In genomic region chr1:154968731-154969130, GRCh38 we compare ENCODE assay signal across 10 cellular contexts. TPM values are rescaled to one million over a fixed set of nuclear protein-coding genes. Genes with fewer than 3 reads are reported as not detected.
DNase-seq lines count a peak whose midpoint lies in the region; ATAC-seq and TF ChIP-seq lines count a peak whose summit lies in the region.
"Had no signal": no experiment of that assay in that cellular context is flagged by ENCODE, and none has a peak within 500 bp of the region (broad histone marks: within the 10 kb centered on the region; RNA-seq: fewer than 3 reads in every experiment).

No MANE protein-coding gene starts in this region.

- H3K27me3 ChIP-seq in iPS-18a (ENCODE audit: control insufficient read depth, insufficient read depth, low read length) (no peaks in the 10 kb centered on the region), stomach (no peaks in the 10 kb centered on the region)

- TF ChIP-seq EP300 in stomach (IDR thresholded peaks at IDR 0.05) = no peak

- H3K4me1 Mint-ChIP-seq in T-helper 2 cell treated with Interferon-gamma antibody and Interleukin-4, amounts not matched to agents 5 μg/mL and 100 μg/mL, for 36 hours (ENCODE audit: low read depth) = peaks cover 31% of the 10 kb centered on the region
- H3K4me1 Mint-ChIP-seq in activated T-helper 17 cell treated with anti-CD3 and anti-CD28 coated beads, Interleukin-2, amount 50 U/mL, for 72 hours = peaks cover 29% of the 10 kb centered on the region

- no peak overlapping the region for H3K27ac ChIP-seq in iPS-18a (ENCODE audit: low read length)
- peak overlapping the region; percentile 12 to 100 (median 99) for H3K27ac ChIP-seq in stomach

- no peaks in the 10 kb centered on the region for H3K27me3 Mint-ChIP-seq in T-helper 2 cell treated with Interferon-gamma antibody and Interleukin-4, amounts not matched to agents 5 μg/mL and 100 μg/mL, for 36 hours (ENCODE audit: low read depth)
- no peaks in the 10 kb centered on the region for H3K27me3 Mint-ChIP-seq in activated T-helper 17 cell treated with anti-CD3 and anti-CD28 coated beads, Interleukin-2, amount 50 U/mL, for 72 hours

- no peaks in the 10 kb centered on the region for H3K9me3 Mint-ChIP-seq in T-helper 2 cell treated with Interferon-gamma antibody and Interleukin-4, amounts not matched to agents 5 μg/mL and 100 μg/mL, for 36 hours
- no peaks in the 10 kb centered on the region for H3K9me3 Mint-ChIP-seq in activated T-helper 17 cell treated with anti-CD3 and anti-CD28 coated beads, Interleukin-2, amount 50 U/mL, for 72 hours

- 82 to 97% (median 83%) methylated on average over 3 of the region's 3 CpGs for WGBS in stomach, 5 donors

- H3K4me3 Mint-ChIP-seq in T-helper 2 cell treated with Interferon-gamma antibody and Interleukin-4, amounts not matched to agents 5 μg/mL and 100 μg/mL, for 36 hours = no peak overlapping the region
- peak overlapping the region; percentile 27 for H3K4me3 Mint-ChIP-seq in activated T-helper 17 cell treated with anti-CD3 and anti-CD28 coated beads, Interleukin-2, amount 50 U/mL, for 72 hours

- intact Hi-C loops in stomach (cut with DNase I; ENCODE audit: low total_unique reads) = loop anchor here (10.0 kb wide), 1 partner anchor 46 kb away; no protein-coding TSS in a partner anchor

- H3K36me3 ChIP-seq in iPS-18a (ENCODE audit: control insufficient read depth, low read depth, low read length) (peaks cover 38% of the 10 kb centered on the region), stomach (peaks cover 34 to 63% (median 56%) of the 10 kb centered on the region in 4 donors)

- H3K4me3 ChIP-seq in iPS-18a (ENCODE audit: low read length) (peak overlapping the region; percentile 90), stomach (peak overlapping the region in 3 of 4 donors; percentile 42 to 64 (median 44))

- TF ChIP-seq CTCF in stomach (IDR thresholded peaks at IDR 0.05) = no peak

- H3K9ac ChIP-seq in iPS-18a (ENCODE audit: low read length) = peak overlapping the region; percentile 59

- H3K9me3 ChIP-seq in iPS-18a (ENCODE audit: control insufficient read depth, low read depth, low read length) (no peaks in the 10 kb centered on the region), stomach (no peaks in the 10 kb centered on the region)

- H3K4me1 ChIP-seq in iPS-18a (ENCODE audit: control insufficient read depth, low read depth, low read length) = peaks cover 15% of the 10 kb centered on the region
- peaks cover 41 to 85% (median 80%) of the 10 kb centered on the region in 4 donors for H3K4me1 ChIP-seq in stomach

- no peak for ATAC-seq in activated T-helper 17 cell treated with anti-CD3 and anti-CD28 coated beads, Interleukin-2, amount 50 U/mL, for 72 hours (replicated peaks)
- no peak for ATAC-seq in GM18868 (IDR thresholded peaks at IDR 0.05; ENCODE audit: unreplicated experiment)

- H3K27ac Mint-ChIP-seq in T-helper 2 cell treated with Interferon-gamma antibody and Interleukin-4, amounts not matched to agents 5 μg/mL and 100 μg/mL, for 36 hours = peak overlapping the region; percentile 13
- peak overlapping the region; percentile 94 for H3K27ac Mint-ChIP-seq in activated T-helper 17 cell treated with anti-CD3 and anti-CD28 coated beads, Interleukin-2, amount 50 U/mL, for 72 hours

- DNase-seq in T-helper 2 cell treated with Interferon-gamma antibody and Interleukin-4, amounts not matched to agents 5 μg/mL and 100 μg/mL, for 36 hours (ENCODE audit: low spot score) = no peak
- no peak for DNase-seq in T-helper 2 cell
- no peak for DNase-seq in stomach
- DNase-seq in activated effector memory CD4-positive, alpha-beta T cell treated with Interleukin-2 at 50 U/mL for 16 hours = no peak
- DNase-seq in cerebellum (ENCODE audit: low spot score) = no peak
- DNase-seq: activated CD8-positive, alpha-beta memory T cell treated with anti-CD3 and anti-CD28 coated beads, Interleukin-2, amount 50 U/mL, for 4 hours; AML-193 had no signal

- no peak for TF ChIP-seq POLR2A in stomach (IDR thresholded peaks at IDR 0.05)

- peaks cover 49% of the 10 kb centered on the region for H3K36me3 Mint-ChIP-seq in T-helper 2 cell treated with Interferon-gamma antibody and Interleukin-4, amounts not matched to agents 5 μg/mL and 100 μg/mL, for 36 hours (ENCODE audit: low read depth)
- H3K36me3 Mint-ChIP-seq in activated T-helper 17 cell treated with anti-CD3 and anti-CD28 coated beads, Interleukin-2, amount 50 U/mL, for 72 hours (ENCODE audit: low read depth) = peaks cover 77% of the 10 kb centered on the region

RNA-seq across cellular contexts. Expression of gene SHC1, which starts 1.8 kb away (rescaled TPM):
- total RNA-seq in activated T-helper 17 cell treated with anti-CD3 and anti-CD28 coated beads, Interleukin-2, amount 50 U/mL, for 72 hours = 10 to 100 TPM; 60.9 to 62.0 TPM
- total RNA-seq in stomach (10 to 100 TPM; 23.2 to 81.1 (median 59.6) TPM), cerebellum (16.7 TPM)
- 10 to 100 TPM; 43.7 to 58.8 (median 56.1) TPM for polyA plus RNA-seq in stomach

RNA-seq across cellular contexts. Expression of gene CKS1B, which starts 5.8 kb away (rescaled TPM):
- total RNA-seq in activated T-helper 17 cell treated with anti-CD3 and anti-CD28 coated beads, Interleukin-2, amount 50 U/mL, for 72 hours = 100 to 1,000 TPM; 162 to 188 TPM
- 10 to 100 TPM in 2 of 5 donors, 1 to 10 TPM in 3; 4.7 to 36.1 (median 5.2) TPM for total RNA-seq in stomach
- polyA plus RNA-seq in stomach = 10 to 100 TPM; 40.9 to 73.3 (median 63.9) TPM
- total RNA-seq in cerebellum = 26.5 TPM

RNA-seq across cellular contexts. Expression of gene PYGO2, which starts 7.1 kb away (rescaled TPM):
- total RNA-seq in activated T-helper 17 cell treated with anti-CD3 and anti-CD28 coated beads, Interleukin-2, amount 50 U/mL, for 72 hours = 10 to 100 TPM; 35.6 to 39.2 TPM
- total RNA-seq in stomach = 10 to 100 TPM in 4 of 5 donors, 1 to 10 TPM in 1; 8.1 to 75.3 (median 36.2) TPM
- 10 to 100 TPM; 12.2 to 19.8 (median 16.1) TPM for polyA plus RNA-seq in stomach
- total RNA-seq in cerebellum = 8.5 TPM

RNA-seq across cellular contexts. Expression of gene PBXIP1, which starts 12.8 kb away (rescaled TPM):
- total RNA-seq in activated T-helper 17 cell treated with anti-CD3 and anti-CD28 coated beads, Interleukin-2, amount 50 U/mL, for 72 hours = 100 to 1,000 TPM in 1 of 2 donors, 10 to 100 TPM in 1; 61.9 to 118 TPM
- total RNA-seq in stomach (100 to 1,000 TPM in 1 of 5 donors, 10 to 100 TPM in 4; 66.5 to 123 (median 81.1) TPM), cerebellum (16.2 TPM)
- 10 to 100 TPM; 19.7 to 59.0 (median 33.4) TPM for polyA plus RNA-seq in stomach

RNA-seq across cellular contexts. Expression of gene FLAD1, which starts 14.4 kb away (rescaled TPM):
- 10 to 100 TPM; 34.6 to 68.3 TPM for total RNA-seq in activated T-helper 17 cell treated with anti-CD3 and anti-CD28 coated beads, Interleukin-2, amount 50 U/mL, for 72 hours
- total RNA-seq in stomach = 10 to 100 TPM; 14.1 to 76.5 (median 54.8) TPM
- polyA plus RNA-seq in stomach = 10 to 100 TPM; 31.4 to 43.8 (median 40.4) TPM
- 16.8 TPM for total RNA-seq in cerebellum
